Comparison of ENCODE assay signal across 10 cellular contexts in the genomic region with DNA sequence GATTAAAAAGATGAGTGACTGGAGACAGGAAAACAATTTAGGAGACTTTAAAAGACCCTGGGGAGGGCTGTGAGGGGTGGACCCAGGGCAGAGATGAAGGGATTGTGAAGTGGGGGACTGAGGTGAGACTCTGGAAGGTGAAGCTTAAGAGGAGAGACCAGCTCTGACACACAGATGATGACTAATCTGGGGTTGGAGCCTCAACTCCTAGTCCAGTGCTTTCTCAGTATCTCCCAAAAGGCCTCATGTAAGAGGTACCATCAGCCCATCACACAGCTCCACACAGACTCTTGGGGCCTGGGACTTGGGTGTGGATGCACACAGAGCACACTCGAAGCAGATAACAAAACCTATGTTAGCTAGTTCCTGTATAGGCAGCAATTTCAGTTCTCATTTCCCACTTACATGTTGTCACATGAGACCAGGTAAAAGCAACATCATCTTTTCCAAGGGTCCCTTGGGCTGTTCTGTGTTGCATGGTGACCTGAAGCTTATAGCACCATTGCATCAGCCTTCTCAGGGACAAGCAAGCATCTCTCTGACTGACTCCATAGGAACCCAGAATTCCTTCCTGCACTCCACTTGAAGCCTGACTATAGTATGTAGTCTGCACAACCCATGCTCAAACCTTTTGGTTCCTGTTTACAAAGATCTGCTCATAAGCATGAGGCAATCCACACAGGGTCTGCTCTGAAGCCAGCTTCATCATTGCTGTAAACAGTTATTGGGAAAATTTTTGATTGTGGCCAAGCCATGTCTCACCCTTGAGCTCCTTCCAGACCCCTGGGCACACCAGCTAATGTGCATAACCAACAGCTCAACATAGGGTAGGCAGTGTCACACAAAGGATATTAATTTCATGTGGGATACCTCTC.
DNase-seq lines count a peak whose midpoint lies in the region; ATAC-seq and TF ChIP-seq lines count a peak whose summit lies in the region.
"Had no signal": no experiment of that assay in that cellular context is flagged by ENCODE, and none has a peak within 500 bp of the region (broad histone marks: within the 10 kb centered on the region; RNA-seq: fewer than 3 reads in every experiment).

No MANE protein-coding gene starts in this region.

- intact Hi-C loops in natural killer cell (cut with micrococcal nuclease) (no loop called here), lower lobe of right lung (cut with DNase I) (no loop called here)

- H3K27me3 ChIP-seq in gastroesophageal sphincter (no peaks in the 10 kb centered on the region), lower lobe of right lung (ENCODE audit: low read depth) (no peaks in the 10 kb centered on the region)
- H3K27me3 ChIP-seq: tibial nerve had no signal

- no peaks in the 10 kb centered on the region for H3K9me3 Mint-ChIP-seq in natural killer cell

- peaks cover 0 to 4% (median 0%) of the 10 kb centered on the region in 3 donors for H3K4me1 ChIP-seq in gastroesophageal sphincter
- H3K4me1 ChIP-seq in lower lobe of right lung, result no peaks in the 10 kb centered on the region

- DNase-seq in natural killer cell (no peak), lower lobe of right lung (no peak), NCI-H1105 (lab: John Stamatoyannopoulos, UW) (no peak), NCI-H1417 treated with DMSO at 0.1 percent for 48 hours (lab: John Stamatoyannopoulos, UW) (no peak)
- DNase-seq: stimulated activated CD4-positive, alpha-beta T cell treated with anti-CD3 and anti-CD28 coated beads, Interleukin-12 subunit alpha, Interleukin-12 subunit beta, amount 100 ng/mL, for 4 hours had no signal

- H3K4me3 Mint-ChIP-seq in natural killer cell, result no peak overlapping the region

- TF ChIP-seq POLR2A in gastroesophageal sphincter (IDR thresholded peaks at IDR 0.05), result no peak

- WGBS in gastroesophageal sphincter (ENCODE audit: low coverage in 1 of 2), 2 donors, result 80 to 100% methylated on average over 1 of the region's 1 CpG

- no peak overlapping the region for H3K27ac Mint-ChIP-seq in natural killer cell

- no peaks in the 10 kb centered on the region for H3K4me1 Mint-ChIP-seq in natural killer cell

- peak; percentile 76 for ATAC-seq in GM18861 (IDR thresholded peaks at IDR 0.05; ENCODE audit: unreplicated experiment)
- peak; percentile 85 for ATAC-seq in GM21528 (IDR thresholded peaks at IDR 0.05; ENCODE audit: low FRiP score, unreplicated experiment)
- peak; percentile 91 for ATAC-seq in HG03378 (IDR thresholded peaks at IDR 0.05; ENCODE audit: unreplicated experiment)
- peak; percentile 36 for ATAC-seq in gastroesophageal sphincter
- ATAC-seq in natural killer cell, result no peak
- no peak for ATAC-seq in lower lobe of right lung

- TF ChIP-seq CTCF in gastroesophageal sphincter (IDR thresholded peaks at IDR 0.05) (no peak), natural killer cell (IDR thresholded peaks at IDR 0.05) (no peak), lower lobe of right lung (IDR thresholded peaks at IDR 0.05) (no peak)

- H3K27ac ChIP-seq in gastroesophageal sphincter (no peak overlapping the region), lower lobe of right lung (no peak overlapping the region)
- H3K27ac ChIP-seq: tibial nerve had no signal

- H3K4me3 ChIP-seq in gastroesophageal sphincter (no peak overlapping the region), lower lobe of right lung (no peak overlapping the region)
- H3K4me3 ChIP-seq: tibial nerve had no signal

- TF ChIP-seq EP300 in gastroesophageal sphincter (IDR thresholded peaks at IDR 0.05), result no peak

- H3K36me3 Mint-ChIP-seq in natural killer cell, result no peaks in the 10 kb centered on the region

- H3K9me3 ChIP-seq in gastroesophageal sphincter (no peaks in the 10 kb centered on the region), lower lobe of right lung (no peaks in the 10 kb centered on the region)
- H3K9me3 ChIP-seq: tibial nerve had no signal

- H3K27me3 Mint-ChIP-seq in natural killer cell (ENCODE audit: low read depth in 2 of 2), result peaks cover 0 to 2% of the 10 kb centered on the region in 2 donors

- H3K36me3 ChIP-seq in gastroesophageal sphincter (no peaks in the 10 kb centered on the region), lower lobe of right lung (no peaks in the 10 kb centered on the region)
- H3K36me3 ChIP-seq: tibial nerve had no signal

Comparison
In these comparisons a context has a peak if more than half of its experiments do, and no peak if none do; other contexts are left out.
1. ATAC-seq: peak in GM18861 (single experiment), GM21528 (single experiment), HG03378 (single experiment) and gastroesophageal sphincter (single experiment); none in natural killer cell (0 of 3) and lower lobe of right lung (0 of 2).